1 cellular context compared by ENCODE assay signal in genomic region chr19:37466798-37467607, GRCh38.
A peak's percentile ranks its signal among the peaks of the same experiment; 100 is the strongest.
TF ChIP-seq lines count a peak whose summit lies in the region.

Gene ZNF569, minus strand, starts transcription at chr19:37467444. Its CDS starts 22,523 bp downstream, at chr19:37444921.

TF ChIP-seq in Ishikawa, 13 proteins besides CTCF, POLR2A, EP300 and RAD21 (continued from another document):
- peak; percentile 24; the same call in 1 of the 2 replicates for TF ChIP-seq USF1 (IDR thresholded peaks at IDR 0.05)
- TF ChIP-seq TCF12 (IDR thresholded peaks at IDR 0.05; ENCODE audit: low read depth): no peak
